In the genomic region with DNA sequence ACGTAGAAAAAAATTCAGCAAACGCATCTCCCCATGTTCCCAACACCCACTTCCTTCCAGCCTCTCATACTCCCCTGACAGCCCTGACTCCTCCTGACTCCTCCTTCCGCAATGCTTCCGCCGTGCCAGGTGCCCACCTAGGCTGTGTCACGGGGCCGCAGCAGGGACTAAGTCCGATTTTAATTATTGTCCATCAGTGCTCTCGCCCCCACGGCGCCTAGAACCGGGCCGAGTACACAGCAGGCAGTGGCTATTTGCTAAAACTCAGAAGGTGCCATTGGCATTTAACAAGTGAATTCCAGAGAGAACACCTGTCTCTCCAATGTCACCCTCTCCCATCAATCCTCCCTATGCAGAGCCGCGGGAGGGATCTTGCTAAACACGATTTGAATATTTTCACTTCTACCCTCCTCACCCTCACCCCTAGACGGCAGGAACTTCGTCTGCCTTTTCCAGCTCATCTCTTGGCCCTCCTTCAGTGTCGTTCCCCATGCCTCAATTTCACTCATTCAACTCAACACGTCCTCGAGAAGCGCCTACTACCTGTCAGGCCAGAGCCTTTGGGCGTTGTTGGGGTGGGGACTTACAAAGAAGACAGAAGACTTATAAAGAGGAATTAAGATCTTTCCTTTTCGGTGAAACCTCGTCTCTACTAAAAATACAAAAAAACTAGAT, we compare ENCODE assay signal across 8 cellular contexts. TPM values are rescaled to one million over a fixed set of nuclear protein-coding genes. Genes with fewer than 3 reads are reported as not detected.
A peak's percentile ranks its signal among the peaks of the same experiment; 100 is the strongest.
DNase-seq lines count a peak whose midpoint lies in the region; ATAC-seq and TF ChIP-seq lines count a peak whose summit lies in the region.

No MANE protein-coding gene starts in this region.

- no peaks in the 10 kb centered on the region for H3K79me2 ChIP-seq in fibroblast of lung (ENCODE audit: control insufficient read depth, insufficient read depth, low read length)

- no peaks in the 10 kb centered on the region for H4K20me1 ChIP-seq in fibroblast of lung (ENCODE audit: control insufficient read depth, extremely low read depth, insufficient read depth, low read length)

- H3K4me3 ChIP-seq in GM06990 (replicated peaks; ENCODE audit: low read depth, low read length) (peak overlapping the region; percentile 84), fibroblast of lung (replicated peaks in 1 of 4; ENCODE audit: control extremely low read depth in 1 of 4, insufficient read depth in 1 of 4, low read depth in 3 of 4, low read length in 4 of 4) (peak overlapping the region; percentile 66 to 88 (median 86)), neutrophil (ENCODE audit: low read depth in 1 of 2, low read length in 1 of 2) (peak overlapping the region; percentile 61 to 71)

- H3K27me3 ChIP-seq in GM06990 (replicated peaks; ENCODE audit: control insufficient read depth, insufficient read depth, low read length) (no peaks in the 10 kb centered on the region), fibroblast of lung (ENCODE audit: control insufficient read depth, insufficient read depth, low read length) (no peaks in the 10 kb centered on the region), neutrophil (no peaks in the 10 kb centered on the region)

- DNase-seq in GM06990 (ENCODE audit: extremely low read depth, insufficient read length) = peak; percentile 68
- peak; percentile 17 to 26 for DNase-seq in fibroblast of lung (ENCODE audit: low read depth in 2 of 2)
- no peak for DNase-seq in middle frontal gyrus (ENCODE audit: extremely low spot score, low spot score)
- DNase-seq in GM19238 (ENCODE audit: insufficient read length, low spot score) = no peak

- H3K27ac ChIP-seq in KOPT-K1 (ENCODE audit: low read depth, low read length, poor library complexity, severe bottlenecking) (peak overlapping the region; percentile 59), VCaP (peak overlapping the region; percentile 93), fibroblast of lung (ENCODE audit: insufficient read depth, low read length) (peak overlapping the region; percentile 82), neutrophil (peak overlapping the region; percentile 86)

- peaks cover 6% of the 10 kb centered on the region for H3K4me1 ChIP-seq in fibroblast of lung (ENCODE audit: control insufficient read depth, extremely low read depth, insufficient read depth, low read length)
- H3K4me1 ChIP-seq in neutrophil (ENCODE audit: control insufficient read depth in 1 of 2, insufficient read depth in 1 of 2, low read depth in 1 of 2, low read length in 1 of 2) = peaks cover 28 to 35% of the 10 kb centered on the region in 2 experiments

- peak overlapping the region; percentile 99 for H2AFZ ChIP-seq in fibroblast of lung (ENCODE audit: low read length)

- H3K4me2 ChIP-seq in fibroblast of lung (ENCODE audit: extremely low read depth, insufficient read depth, low read length) = peak overlapping the region; percentile 100

- TF ChIP-seq CTCF in GM06990 (IDR thresholded peaks at IDR 0.05; ENCODE audit: insufficient read depth, low read length, poor library complexity, severe bottlenecking) (no peak), VCaP (conservative IDR thresholded peaks at IDR 0.05) (peak; percentile 47), fibroblast of lung (conservative IDR thresholded peaks at IDR 0.05 in 1 of 2, IDR thresholded peaks at IDR 0.05 in 1 of 2; ENCODE audit: low read depth in 1 of 2, low read length in 2 of 2) (no peak), neutrophil (IDR thresholded peaks at IDR 0.05) (no peak)

- peak; percentile 11 for ATAC-seq in GM21529 (IDR thresholded peaks at IDR 0.05; ENCODE audit: unreplicated experiment)

- H3K9me3 ChIP-seq in KOPT-K1 (ENCODE audit: insufficient read depth, low read length, poor library complexity, severe bottlenecking) (no peaks in the 10 kb centered on the region), fibroblast of lung (ENCODE audit: control insufficient read depth, insufficient read depth, low read depth, low read length) (no peaks in the 10 kb centered on the region), neutrophil (no peaks in the 10 kb centered on the region)

- H3K36me3 ChIP-seq in GM06990 (ENCODE audit: control insufficient read depth, insufficient read depth, low read length) = no peaks in the 10 kb centered on the region
- H3K36me3 ChIP-seq in KOPT-K1 (ENCODE audit: insufficient read depth, low read length) = no peaks in the 10 kb centered on the region
- H3K36me3 ChIP-seq in fibroblast of lung (ENCODE audit: control insufficient read depth, insufficient read depth, low read length) = no peaks in the 10 kb centered on the region
- no peaks in the 10 kb centered on the region for H3K36me3 ChIP-seq in neutrophil

- peak overlapping the region; percentile 59 for H3K9ac ChIP-seq in fibroblast of lung (ENCODE audit: insufficient read depth, low read length)

RNA-seq across cellular contexts. Expression of a gene that starts 11.5 kb away (rescaled TPM):
- total RNA-seq in fibroblast of lung = 3.3 and 3.6 TPM in 2 replicates
- 0.82 and 0.85 TPM in 2 replicates for polyA plus RNA-seq in fibroblast of lung
- polyA plus RNA-seq in fibroblast of lung (2012) = 1.3 and 1.5 TPM in 2 replicates
- 7.0 TPM in 1 of 2 replicates, not detected in the other for polyA minus RNA-seq in fibroblast of lung (ENCODE audit: low replicate concordance)

RNA-seq across cellular contexts. Expression of a gene that starts 52.8 kb away (rescaled TPM):
- not detected in 2 replicates for total RNA-seq in fibroblast of lung
- not detected in 2 replicates for polyA plus RNA-seq in fibroblast of lung
- polyA plus RNA-seq in fibroblast of lung (2012) = not detected in 2 replicates
- polyA minus RNA-seq in fibroblast of lung (ENCODE audit: low replicate concordance) = not detected in 2 replicates

Comparison
In these comparisons a context has a peak if more than half of its experiments do, and no peak if none do; other contexts are left out.
1. DNase-seq: peak in GM06990 (single experiment) and fibroblast of lung (2 of 2); none in middle frontal gyrus (single experiment) and GM19238 (single experiment).
2. Peak in every context shown above with its lines, with median percentiles within 50 percentile points of each other: H3K4me3 ChIP-seq and H3K27ac ChIP-seq.